In the genomic region with DNA sequence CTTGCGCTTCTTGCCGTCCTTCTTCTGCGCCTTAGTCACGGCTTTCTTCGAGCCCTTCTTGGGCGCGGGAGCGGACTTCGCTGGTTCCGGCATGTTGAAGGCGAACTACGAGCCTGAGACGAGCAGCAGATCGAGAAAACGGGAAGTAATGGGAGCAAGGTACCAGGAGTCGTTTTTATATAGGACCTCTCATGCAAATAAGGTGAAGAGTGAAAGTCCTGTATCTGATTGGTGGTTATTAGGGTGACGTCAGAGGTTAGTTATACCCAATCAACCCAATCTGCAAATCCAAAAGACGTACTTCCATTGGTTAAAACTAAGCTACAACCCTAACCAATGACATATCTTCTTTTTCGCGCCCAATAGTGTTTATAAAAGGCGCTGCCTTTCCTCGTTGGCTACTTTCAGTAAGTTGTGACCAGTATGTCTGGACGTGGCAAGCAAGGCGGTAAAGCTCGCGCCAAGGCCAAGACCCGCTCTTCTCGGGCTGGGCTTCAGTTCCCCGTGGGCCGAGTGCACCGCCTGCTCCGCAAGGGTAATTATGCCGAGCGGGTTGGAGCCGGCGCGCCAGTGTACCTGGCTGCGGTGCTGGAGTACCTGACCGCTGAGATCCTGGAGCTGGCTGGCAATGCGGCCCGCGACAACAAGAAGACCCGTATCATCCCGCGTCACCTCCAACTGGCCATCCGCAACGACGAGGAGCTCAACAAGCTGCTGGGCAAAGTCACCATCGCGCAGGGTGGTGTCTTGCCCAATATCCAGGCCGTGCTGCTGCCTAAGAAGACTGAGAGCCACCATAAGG, we compare ENCODE assay signal across 1 cellular context.
TF ChIP-seq lines count a peak whose summit lies in the region.

No MANE protein-coding gene starts in this region.

TF ChIP-seq in HepG2, 621 proteins besides CTCF, POLR2A, EP300 and RAD21 (continued from another document and continues in another):
- TF ChIP-seq ZNF256 (CRISPR knock-in tag; conservative IDR thresholded peaks at IDR 0.05) (no peak), TEAD2 (CRISPR knock-in tag; IDR thresholded peaks at IDR 0.05) (no peak), BATF2 (CRISPR knock-in tag; IDR thresholded peaks at IDR 0.05) (no peak), ZNF350 (CRISPR knock-in tag; IDR thresholded peaks at IDR 0.05; ENCODE audit: borderline replicate concordance, low read depth) (0 out of 2 replicates have a peak, but pooled peaks have one; percentile 38), ZFX (CRISPR knock-in tag; IDR thresholded peaks at IDR 0.05; ENCODE audit: low read depth) (peak; percentile 23; the same call in 1 of the 2 replicates), GTF3A (CRISPR knock-in tag; conservative IDR thresholded peaks at IDR 0.05) (no peak), ZBTB33 (CRISPR knock-in tag; IDR thresholded peaks at IDR 0.05) (peak; percentile 89), ZNF101 (CRISPR knock-in tag; IDR thresholded peaks at IDR 0.05; ENCODE audit: borderline replicate concordance, low read depth) (no peak), ZNF773 (CRISPR knock-in tag; IDR thresholded peaks at IDR 0.05; ENCODE audit: borderline replicate concordance) (no peak), DMTF1 (CRISPR knock-in tag; IDR thresholded peaks at IDR 0.05) (no peak), HCFC1 (IDR thresholded peaks at IDR 0.05; ENCODE audit: low read depth, low read length) (no peak), SRY (CRISPR knock-in tag; IDR thresholded peaks at IDR 0.05) (no peak), ZFYVE20 (CRISPR knock-in tag; IDR thresholded peaks at IDR 0.05; ENCODE audit: borderline replicate concordance, low read depth) (no peak), ZNF230 (CRISPR knock-in tag; IDR thresholded peaks at IDR 0.05) (no peak), USF2 (IDR thresholded peaks at IDR 0.05; ENCODE audit: low read depth, low read length) (no peak), USF2 (CRISPR knock-in tag; IDR thresholded peaks at IDR 0.05; ENCODE audit: borderline replicate concordance) (no peak; the same call in 1 of the 2 replicates), STAT5B (CRISPR knock-in tag; IDR thresholded peaks at IDR 0.05) (no peak), NCOA5 (CRISPR knock-in tag; IDR thresholded peaks at IDR 0.05) (no peak), ZBTB26 (CRISPR knock-in tag; IDR thresholded peaks at IDR 0.05; ENCODE audit: borderline replicate concordance) (no peak), NCOR1 (IDR thresholded peaks at IDR 0.05; ENCODE audit: borderline replicate concordance, low read length) (no peak), MAFF (IDR thresholded peaks at IDR 0.05; ENCODE audit: low read depth, low read length) (no peak), ZNF781 (CRISPR knock-in tag; IDR thresholded peaks at IDR 0.05; ENCODE audit: borderline replicate concordance, not compliant biosample characterization) (no peak), ZNF547 (CRISPR knock-in tag; IDR thresholded peaks at IDR 0.05) (no peak), ZNF780A (CRISPR knock-in tag; IDR thresholded peaks at IDR 0.05) (no peak), TAF1 (CRISPR knock-in tag; IDR thresholded peaks at IDR 0.05) (peak; percentile 36; the same call in 1 of the 2 replicates), ZBTB8A (CRISPR knock-in tag; IDR thresholded peaks at IDR 0.05; ENCODE audit: borderline replicate concordance, low read depth) (no peak), REL (CRISPR knock-in tag; conservative IDR thresholded peaks at IDR 0.05) (no peak), HNF4A (CRISPR knock-in tag; IDR thresholded peaks at IDR 0.05) (no peak), GABPA (IDR thresholded peaks at IDR 0.05; ENCODE audit: low read depth, low read length) (no peak), GABPA (CRISPR knock-in tag; IDR thresholded peaks at IDR 0.05; ENCODE audit: low read depth) (no peak), BHLHE40 (IDR thresholded peaks at IDR 0.05; ENCODE audit: low read length) (no peak), HDAC1 (CRISPR knock-in tag; IDR thresholded peaks at IDR 0.05) (no peak), ZBTB34 (CRISPR knock-in tag; IDR thresholded peaks at IDR 0.05) (0 out of 2 replicates have a peak, but pooled peaks have one; percentile 47), RFXAP (CRISPR knock-in tag; IDR thresholded peaks at IDR 0.05; ENCODE audit: borderline replicate concordance) (peak; percentile 48; the same call in 1 of the 2 replicates), ZNF567 (CRISPR knock-in tag; IDR thresholded peaks at IDR 0.05; ENCODE audit: borderline replicate concordance) (no peak), ZNF782 (CRISPR knock-in tag; IDR thresholded peaks at IDR 0.05; ENCODE audit: borderline replicate concordance) (no peak), POLR2G (IDR thresholded peaks at IDR 0.05; ENCODE audit: low read depth, low read length) (peak; percentile 91), ETV6 (CRISPR knock-in tag; conservative IDR thresholded peaks at IDR 0.05) (no peak; the same call in 1 of the 2 replicates), ZNF687 (CRISPR knock-in tag; IDR thresholded peaks at IDR 0.05) (peak; percentile 68), ZNF432 (CRISPR knock-in tag; IDR thresholded peaks at IDR 0.05; ENCODE audit: borderline replicate concordance) (no peak)
- TF ChIP-seq, protein P1, sequence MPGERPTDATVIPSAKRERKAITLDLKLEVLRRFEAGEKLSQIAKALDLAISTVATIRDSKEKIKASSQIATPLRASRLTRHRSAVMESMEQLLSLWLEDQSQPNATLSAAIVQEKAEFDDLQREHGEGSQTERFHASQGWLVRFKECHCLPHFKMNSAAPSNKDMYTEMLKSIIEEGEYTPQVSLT (CRISPR knock-in tag; IDR thresholded peaks at IDR 0.05; ENCODE audit: borderline replicate concordance, low read depth), result no peak
- TF ChIP-seq, protein P2, sequence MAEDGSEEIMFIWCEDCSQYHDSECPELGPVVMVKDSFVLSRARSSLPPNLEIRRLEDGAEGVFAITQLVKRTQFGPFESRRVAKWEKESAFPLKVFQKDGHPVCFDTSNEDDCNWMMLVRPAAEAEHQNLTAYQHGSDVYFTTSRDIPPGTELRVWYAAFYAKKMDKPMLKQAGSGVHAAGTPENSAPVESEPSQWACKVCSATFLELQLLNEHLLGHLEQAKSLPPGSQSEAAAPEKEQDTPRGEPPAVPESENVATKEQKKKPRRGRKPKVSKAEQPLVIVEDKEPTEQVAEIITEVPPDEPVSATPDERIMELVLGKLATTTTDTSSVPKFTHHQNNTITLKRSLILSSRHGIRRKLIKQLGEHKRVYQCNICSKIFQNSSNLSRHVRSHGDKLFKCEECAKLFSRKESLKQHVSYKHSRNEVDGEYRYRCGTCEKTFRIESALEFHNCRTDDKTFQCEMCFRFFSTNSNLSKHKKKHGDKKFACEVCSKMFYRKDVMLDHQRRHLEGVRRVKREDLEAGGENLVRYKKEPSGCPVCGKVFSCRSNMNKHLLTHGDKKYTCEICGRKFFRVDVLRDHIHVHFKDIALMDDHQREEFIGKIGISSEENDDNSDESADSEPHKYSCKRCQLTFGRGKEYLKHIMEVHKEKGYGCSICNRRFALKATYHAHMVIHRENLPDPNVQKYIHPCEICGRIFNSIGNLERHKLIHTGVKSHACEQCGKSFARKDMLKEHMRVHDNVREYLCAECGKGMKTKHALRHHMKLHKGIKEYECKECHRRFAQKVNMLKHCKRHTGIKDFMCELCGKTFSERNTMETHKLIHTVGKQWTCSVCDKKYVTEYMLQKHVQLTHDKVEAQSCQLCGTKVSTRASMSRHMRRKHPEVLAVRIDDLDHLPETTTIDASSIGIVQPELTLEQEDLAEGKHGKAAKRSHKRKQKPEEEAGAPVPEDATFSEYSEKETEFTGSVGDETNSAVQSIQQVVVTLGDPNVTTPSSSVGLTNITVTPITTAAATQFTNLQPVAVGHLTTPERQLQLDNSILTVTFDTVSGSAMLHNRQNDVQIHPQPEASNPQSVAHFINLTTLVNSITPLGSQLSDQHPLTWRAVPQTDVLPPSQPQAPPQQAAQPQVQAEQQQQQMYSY (CRISPR knock-in tag; IDR thresholded peaks at IDR 0.05), result no peak
